In the genomic region with DNA sequence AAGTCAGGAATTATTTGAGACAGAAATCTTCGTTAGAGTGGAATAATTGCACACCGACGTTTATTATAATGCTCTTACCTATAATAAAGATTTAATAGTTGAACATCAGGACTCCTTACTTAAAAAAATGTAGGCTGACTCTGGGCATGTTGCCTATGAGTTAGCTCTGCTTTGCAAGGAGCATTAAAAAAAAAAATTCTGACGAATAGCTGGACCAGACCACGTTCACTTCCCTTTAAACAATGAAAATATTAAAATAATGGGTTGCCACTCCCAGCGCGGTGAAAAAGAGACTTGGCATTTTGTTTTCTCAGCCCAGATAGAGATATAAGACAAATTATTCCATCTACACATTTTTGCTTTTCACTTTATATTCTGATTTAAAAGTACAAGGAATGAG, we compare ENCODE assay signal across 8 cellular contexts. TPM values are rescaled to one million over a fixed set of nuclear protein-coding genes. Genes with fewer than 3 reads are reported as not detected.
DNase-seq lines count a peak whose midpoint lies in the region; ATAC-seq lines count a peak whose summit lies in the region.

No MANE protein-coding gene starts in this region.

- H3K4me3 ChIP-seq in mononuclear cell (ENCODE audit: low read length): peak overlapping the region; percentile 88

- no peaks in the 10 kb centered on the region for H3K9me3 Mint-ChIP-seq in central memory CD8-positive, alpha-beta T cell

- H3K27me3 ChIP-seq in mononuclear cell (ENCODE audit: insufficient read depth, low read length): no peaks in the 10 kb centered on the region

- no peaks in the 10 kb centered on the region for H3K27me3 Mint-ChIP-seq in central memory CD8-positive, alpha-beta T cell

- no peak for ATAC-seq in central memory CD8-positive, alpha-beta T cell (replicated peaks; ENCODE audit: extremely low read depth, poor library complexity, severe bottlenecking)
- no peak for ATAC-seq in GM21825 (IDR thresholded peaks at IDR 0.05; ENCODE audit: unreplicated experiment)

- peak overlapping the region; percentile 98 for H3K4me3 Mint-ChIP-seq in central memory CD8-positive, alpha-beta T cell

- no peaks in the 10 kb centered on the region for H3K9me3 ChIP-seq in mononuclear cell (ENCODE audit: low read depth, low read length)

- peaks cover 29% of the 10 kb centered on the region for H3K4me1 ChIP-seq in mononuclear cell (ENCODE audit: insufficient read depth, low read length)

- H3K36me3 Mint-ChIP-seq in central memory CD8-positive, alpha-beta T cell (ENCODE audit: insufficient read depth): peaks cover 21% of the 10 kb centered on the region

- peak; percentile 51 for DNase-seq in DMS53 treated with DMSO at 0.1 percent for 48 hours (lab: John Stamatoyannopoulos, UW; ENCODE audit: unreplicated experiment)
- peak; percentile 26 for DNase-seq in NAMALWA (ENCODE audit: low spot score)
- DNase-seq in central memory CD8-positive, alpha-beta T cell (ENCODE audit: low spot score in 2 of 2): no peak
- DNase-seq in glomerular visceral epithelial cell (ENCODE audit: extremely low spot score): no peak
- DNase-seq in stimulated activated naive CD4-positive, alpha-beta T cell treated with Interleukin-2 at 50 U/mL for 16 hours (lab: John Stamatoyannopoulos, UW): no peak
- DNase-seq in SIG-M5 (lab: John Stamatoyannopoulos, UW): no peak

- peaks cover 36% of the 10 kb centered on the region for H3K4me1 Mint-ChIP-seq in central memory CD8-positive, alpha-beta T cell

- H3K27ac Mint-ChIP-seq in central memory CD8-positive, alpha-beta T cell (ENCODE audit: low read depth): peak overlapping the region; percentile 98

RNA-seq across cellular contexts. Expression of a gene that starts 0.5 kb away (rescaled TPM):
- total RNA-seq in mononuclear cell: 11.2 TPM

RNA-seq across cellular contexts. Expression of a gene that starts 0.9 kb away (rescaled TPM):
- 36.2 TPM for total RNA-seq in mononuclear cell

RNA-seq across cellular contexts. Expression of a gene that starts 51.3 kb away (rescaled TPM):
- total RNA-seq in mononuclear cell: 59.8 TPM

Comparison
In these comparisons a context has a peak if more than half of its experiments do, and no peak if none do; other contexts are left out.
1. DNase-seq: peak in DMS53 treated with DMSO at 0.1 percent for 48 hours (single experiment) and NAMALWA (single experiment); none in central memory CD8-positive, alpha-beta T cell (0 of 2), glomerular visceral epithelial cell (single experiment), stimulated activated naive CD4-positive, alpha-beta T cell treated with Interleukin-2 at 50 U/mL for 16 hours (single experiment) and SIG-M5 (single experiment).